ENCODE assay signal across 24 cellular contexts in the genomic region with DNA sequence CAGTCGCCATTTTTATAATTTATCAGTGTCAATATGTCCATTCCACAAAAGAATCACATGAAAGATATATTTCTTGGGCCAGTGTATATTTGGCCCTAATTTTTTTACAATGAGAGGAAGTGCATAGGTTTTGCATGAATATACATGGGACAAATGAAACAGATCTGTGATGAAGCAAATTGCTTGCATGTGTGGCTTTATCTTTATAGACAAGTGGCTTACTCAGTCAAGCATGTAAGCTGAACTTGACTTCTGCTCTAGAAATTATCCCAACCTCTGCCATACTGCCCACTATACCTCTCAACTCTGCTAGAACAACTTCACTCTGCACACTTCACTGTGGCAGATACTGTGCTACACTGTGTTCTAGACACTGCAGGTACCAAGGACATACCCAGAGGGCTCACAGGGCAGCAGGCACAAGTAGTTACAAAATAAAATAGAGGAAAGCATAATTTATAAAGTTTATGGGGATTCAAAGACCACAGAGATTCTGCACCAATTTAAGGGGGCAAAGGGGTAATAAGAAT.
DNase-seq lines count a peak whose midpoint lies in the region; ATAC-seq and TF ChIP-seq lines count a peak whose summit lies in the region.
"Had no signal": no experiment of that assay in that cellular context is flagged by ENCODE, and none has a peak within 500 bp of the region (broad histone marks: within the 10 kb centered on the region; RNA-seq: fewer than 3 reads in every experiment).

No MANE protein-coding gene starts in this region.

- peaks cover 0 to 53% (median 0%) of the 10 kb centered on the region in 3 donors for H3K4me1 ChIP-seq in gastroesophageal sphincter
- no peaks in the 10 kb centered on the region for H3K4me1 ChIP-seq in Peyer's patch
- H3K4me1 ChIP-seq: BLaER1 treated with 17β-estradiol and CSF1 and Interleukin-3, amounts not matched to agents 10 nM and 100 nM had no signal

- H3K4me3 ChIP-seq in gastroesophageal sphincter (no peak overlapping the region), Peyer's patch (no peak overlapping the region)
- H3K4me3 ChIP-seq: BLaER1 treated with 17β-estradiol and CSF1 and Interleukin-3, amounts not matched to agents 10 nM and 100 nM; GM23338 had no signal

- H3K27me3 ChIP-seq in gastroesophageal sphincter (no peaks in the 10 kb centered on the region), Peyer's patch (no peaks in the 10 kb centered on the region)
- H3K27me3 ChIP-seq: BLaER1 treated with 17β-estradiol and CSF1 and Interleukin-3, amounts not matched to agents 10 nM and 100 nM had no signal

- TF ChIP-seq POLR2A in gastroesophageal sphincter (IDR thresholded peaks at IDR 0.05) (no peak), Peyer's patch (IDR thresholded peaks at IDR 0.05) (no peak)

- no peak for TF ChIP-seq EP300 in gastroesophageal sphincter (IDR thresholded peaks at IDR 0.05)

- TF ChIP-seq CTCF in gastroesophageal sphincter (IDR thresholded peaks at IDR 0.05): no peak
- TF ChIP-seq CTCF in Peyer's patch (IDR thresholded peaks at IDR 0.05): no peak

- ATAC-seq in Right ventricle myocardium superior (ENCODE audit: poor library complexity) (peak; percentile 60), gastroesophageal sphincter (no peak)
- ATAC-seq: GM23338, Panc1 had no signal

- 63 to 81% methylated on average over 1 of the region's 1 CpG for WGBS in gastroesophageal sphincter (ENCODE audit: low coverage in 1 of 2), 2 donors

- DNase-seq in Right ventricle myocardium superior (no peak), cardiac septum (ENCODE audit: low spot score) (no peak), OCI-M1 (lab: John Stamatoyannopoulos, UW) (peak; percentile 56), Peyer's patch (no peak), DMS 273 treated with DMSO at 0.1 percent for 48 hours (lab: John Stamatoyannopoulos, UW) (no peak)
- DNase-seq in activated CD8-positive, alpha-beta memory T cell treated with anti-CD3 and anti-CD28 coated beads, Interleukin-2, amount 50 U/mL, for 48 hours: no peak
- DNase-seq: CD4-positive, alpha-beta T cell; H9; HFFc6; KBM-7; MV-4-11; NCI-H1105; NCI-H146; NCI-H1930; NCI-H2227 treated with DMSO at 0.1 percent for 48 hours; NCI-H510A; NCI-H69; SIG-M5; SK-N-SH; SW 1271 had no signal

- H3K36me3 ChIP-seq in gastroesophageal sphincter: no peaks in the 10 kb centered on the region
- no peaks in the 10 kb centered on the region for H3K36me3 ChIP-seq in Peyer's patch
- H3K36me3 ChIP-seq: BLaER1 treated with 17β-estradiol and CSF1 and Interleukin-3, amounts not matched to agents 10 nM and 100 nM had no signal

- peak overlapping the region in 3 of 4 donors; percentile 6 to 83 (median 77) for H3K27ac ChIP-seq in gastroesophageal sphincter
- no peak overlapping the region for H3K27ac ChIP-seq in Peyer's patch
- H3K27ac ChIP-seq: BLaER1 treated with 17β-estradiol and CSF1 and Interleukin-3, amounts not matched to agents 10 nM and 100 nM had no signal

- H3K9me3 ChIP-seq in gastroesophageal sphincter: no peaks in the 10 kb centered on the region
- H3K9me3 ChIP-seq in Peyer's patch: no peaks in the 10 kb centered on the region
- H3K9me3 ChIP-seq: BLaER1 treated with 17β-estradiol and CSF1 and Interleukin-3, amounts not matched to agents 10 nM and 100 nM; SK-N-SH had no signal

- intact Hi-C loops in Right ventricle myocardium superior (cut with DNase I) (no loop called here), cardiac septum (cut with DNase I) (no loop called here)

Comparison
In these comparisons a context has a peak if more than half of its experiments do, and no peak if none do; other contexts are left out.
1. H3K27ac ChIP-seq: peak in gastroesophageal sphincter (3 of 4); none in Peyer's patch (0 of 4).